Comparison of ENCODE assay signal across 10 cellular contexts in the genomic region with DNA sequence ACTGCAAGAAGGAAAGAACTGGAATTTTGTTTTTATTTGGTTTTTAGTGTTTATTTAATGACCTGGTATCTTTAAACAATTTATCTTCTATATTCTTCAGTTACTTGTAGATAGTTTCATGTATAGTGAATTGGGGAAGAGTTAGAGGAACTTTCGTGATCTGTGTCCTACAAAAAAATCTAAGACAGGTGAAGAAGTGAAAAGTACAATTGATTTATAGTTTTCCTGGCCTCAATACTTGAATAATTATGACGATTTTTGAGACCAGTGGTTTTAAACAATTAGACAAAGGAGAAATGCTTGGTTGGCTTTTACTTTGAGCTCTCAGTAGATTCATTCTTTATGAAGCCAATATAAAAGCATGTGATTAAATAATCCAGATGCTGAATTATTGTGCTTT. TPM values are rescaled to one million over a fixed set of nuclear protein-coding genes. Genes with fewer than 3 reads are reported as not detected.
DNase-seq lines count a peak whose midpoint lies in the region; ATAC-seq, FAIRE-seq and TF ChIP-seq lines count a peak whose summit lies in the region.
"Had no signal": no experiment of that assay in that cellular context is flagged by ENCODE, and none has a peak within 500 bp of the region (broad histone marks: within the 10 kb centered on the region; RNA-seq: fewer than 3 reads in every experiment).

No MANE protein-coding gene starts in this region.

- H3K27me3 ChIP-seq in RWPE2 (ENCODE audit: insufficient read depth, poor library complexity, severe bottlenecking) = no peaks in the 10 kb centered on the region

- peak overlapping the region; percentile 54 for H3K4me3 ChIP-seq in RWPE2 (ENCODE audit: severe bottlenecking)

- no peak for TF ChIP-seq CTCF in RWPE2 (IDR thresholded peaks at IDR 0.05; ENCODE audit: poor library complexity, severe bottlenecking)

- H3K4me1 ChIP-seq in RWPE2 (ENCODE audit: insufficient read depth, poor library complexity, severe bottlenecking) = peaks cover 36% of the 10 kb centered on the region

- peak overlapping the region; percentile 83 for H3K4me3 Mint-ChIP-seq in activated CD4-positive, alpha-beta T cell treated with anti-CD3 and anti-CD28 coated beads, Interleukin-2, amount 10 ng/mL, durations not matched to agents 7 days and 5 days
- peak overlapping the region; percentile 4 for H3K4me3 Mint-ChIP-seq in stimulated activated memory B cell treated with anti-CD40 and anti-IgM and Interleukin-4, amounts not matched to agents 10 μg/mL and 1 μg/mL and 100 μg/mL, for 72 hours

- peaks cover 62% of the 10 kb centered on the region for H3K4me1 Mint-ChIP-seq in activated CD4-positive, alpha-beta T cell treated with anti-CD3 and anti-CD28 coated beads, Interleukin-2, amount 10 ng/mL, durations not matched to agents 7 days and 5 days
- H3K4me1 Mint-ChIP-seq in stimulated activated memory B cell treated with anti-CD40 and anti-IgM and Interleukin-4, amounts not matched to agents 10 μg/mL and 1 μg/mL and 100 μg/mL, for 72 hours = peaks cover 61% of the 10 kb centered on the region

- no peaks in the 10 kb centered on the region for H3K9me3 Mint-ChIP-seq in activated CD4-positive, alpha-beta T cell treated with anti-CD3 and anti-CD28 coated beads, Interleukin-2, amount 10 ng/mL, durations not matched to agents 7 days and 5 days
- H3K9me3 Mint-ChIP-seq in stimulated activated memory B cell treated with anti-CD40 and anti-IgM and Interleukin-4, amounts not matched to agents 10 μg/mL and 1 μg/mL and 100 μg/mL, for 72 hours = no peaks in the 10 kb centered on the region

- FAIRE-seq in frontal cortex (lab: Jason Lieb, UNC) = no peak

- CTCF ChIA-PET in activated CD4-positive, alpha-beta T cell treated with anti-CD3 and anti-CD28 coated beads, Interleukin-2, amount 10 ng/mL, durations not matched to agents 7 days and 5 days (lab: Charles Lee) = interaction anchor here (0.6 to 1.0 kb wide), 3 partner anchors 15 to 333 kb away, joined by 3 read pairs; no protein-coding TSS in a partner anchor

- peak overlapping the region; percentile 38 for H3K27ac Mint-ChIP-seq in activated CD4-positive, alpha-beta T cell treated with anti-CD3 and anti-CD28 coated beads, Interleukin-2, amount 10 ng/mL, durations not matched to agents 7 days and 5 days
- H3K27ac Mint-ChIP-seq in stimulated activated memory B cell treated with anti-CD40 and anti-IgM and Interleukin-4, amounts not matched to agents 10 μg/mL and 1 μg/mL and 100 μg/mL, for 72 hours = no peak overlapping the region

- ATAC-seq in RWPE2 (ENCODE audit: low read depth) (no peak), GM18511 (IDR thresholded peaks at IDR 0.05; ENCODE audit: unreplicated experiment) (no peak)
- ATAC-seq in stimulated activated memory B cell treated with anti-CD40 and anti-IgM and Interleukin-4, amounts not matched to agents 10 μg/mL and 1 μg/mL and 100 μg/mL, for 72 hours = no peak

- peaks cover 21% of the 10 kb centered on the region for H3K36me3 Mint-ChIP-seq in activated CD4-positive, alpha-beta T cell treated with anti-CD3 and anti-CD28 coated beads, Interleukin-2, amount 10 ng/mL, durations not matched to agents 7 days and 5 days (ENCODE audit: low read depth)
- H3K36me3 Mint-ChIP-seq in stimulated activated memory B cell treated with anti-CD40 and anti-IgM and Interleukin-4, amounts not matched to agents 10 μg/mL and 1 μg/mL and 100 μg/mL, for 72 hours = no peaks in the 10 kb centered on the region

- H3K36me3 ChIP-seq in RWPE2 (ENCODE audit: low read depth) = peaks cover 4% of the 10 kb centered on the region; the same call in 1 of the 2 replicates

- H3K9me3 ChIP-seq in RWPE2 (ENCODE audit: severe bottlenecking) = no peaks in the 10 kb centered on the region

- H3K27ac ChIP-seq in RWPE2 (ENCODE audit: poor library complexity, severe bottlenecking) = peak overlapping the region; percentile 82

- POLR2A ChIA-PET in activated CD4-positive, alpha-beta T cell treated with anti-CD3 and anti-CD28 coated beads, Interleukin-2, amount 10 ng/mL, durations not matched to agents 7 days and 5 days (lab: Charles Lee) = no interaction called here

- no peak for DNase-seq in activated CD4-positive, alpha-beta T cell treated with anti-CD3 and anti-CD28 coated beads, Interleukin-2, amount 10 ng/mL, durations not matched to agents 7 days and 5 days
- no peak for DNase-seq in activated CD4-positive, alpha-beta T cell treated with anti-CD3 and anti-CD28 coated beads for 48 hours
- DNase-seq in RWPE2 (ENCODE audit: low spot score) (no peak), fibroblast of peridontal ligament (ENCODE audit: extremely low read depth) (peak; percentile 19), frontal cortex (ENCODE audit: low spot score in 2 of 2) (no peak)
- no peak for DNase-seq in activated effector memory CD4-positive, alpha-beta T cell treated with Interleukin-2 at 50 U/mL for 16 hours
- DNase-seq: foreskin melanocyte, NCI-H524 treated with DMSO at 0.1 percent for 48 hours had no signal

- no peaks in the 10 kb centered on the region for H3K27me3 Mint-ChIP-seq in activated CD4-positive, alpha-beta T cell treated with anti-CD3 and anti-CD28 coated beads, Interleukin-2, amount 10 ng/mL, durations not matched to agents 7 days and 5 days
- H3K27me3 Mint-ChIP-seq in stimulated activated memory B cell treated with anti-CD40 and anti-IgM and Interleukin-4, amounts not matched to agents 10 μg/mL and 1 μg/mL and 100 μg/mL, for 72 hours = no peaks in the 10 kb centered on the region

RNA-seq across cellular contexts. Expression of gene MIER1, which starts 7.5 kb away (rescaled TPM):
- 10 to 100 TPM; 54.2 to 56.9 TPM for total RNA-seq in activated CD4-positive, alpha-beta T cell treated with anti-CD3 and anti-CD28 coated beads, Interleukin-2, amount 10 ng/mL, durations not matched to agents 7 days and 5 days
- 37.1 TPM for total RNA-seq in frontal cortex

RNA-seq across cellular contexts. Expression of gene DNAI4, which starts 7.6 kb away (rescaled TPM):
- 1 to 10 TPM; 2.9 to 4.2 TPM for total RNA-seq in activated CD4-positive, alpha-beta T cell treated with anti-CD3 and anti-CD28 coated beads, Interleukin-2, amount 10 ng/mL, durations not matched to agents 7 days and 5 days
- total RNA-seq in frontal cortex = 42.4 TPM
